24 cellular contexts compared by ENCODE assay signal in genomic region chr10:34343764-34344163, GRCh38.
DNase-seq lines count a peak whose midpoint lies in the region; ATAC-seq, FAIRE-seq and TF ChIP-seq lines count a peak whose summit lies in the region.
"Had no signal": no experiment of that assay in that cellular context is flagged by ENCODE, and none has a peak within 500 bp of the region (broad histone marks: within the 10 kb centered on the region; RNA-seq: fewer than 3 reads in every experiment).

No MANE protein-coding gene starts in this region.

- intact Hi-C loops in pancreas (cut with DNase I): no loop called here
- intact Hi-C loops in dorsolateral prefrontal cortex (cut with DNase I): no loop called here

- WGBS in GM23248 (ENCODE audit: low coverage in 1 of 2, low lambda C conversion rate in 2 of 2, missing lambda C conversion rate in 2 of 2), 2 experiments: 23 to 30% methylated on average over 1 of the region's 1 CpG
- WGBS in pancreas, 2 donors: 51 to 52% methylated on average over 1 of the region's 1 CpG
- WGBS in smooth muscle cell (ENCODE audit: low lambda C conversion rate): 84% methylated on average over 1 of the region's 1 CpG

- H3K9me2 ChIP-seq in GM23248 (ENCODE audit: insufficient read depth): no peaks in the 10 kb centered on the region

- H3F3A ChIP-seq in GM23248 (ENCODE audit: insufficient read depth) (peaks cover 4% of the 10 kb centered on the region; the same call in 1 of the 2 replicates), smooth muscle cell (ENCODE audit: low read depth) (peaks cover 14% of the 10 kb centered on the region)

- TF ChIP-seq CTCF in pancreas (IDR thresholded peaks at IDR 0.05) (no peak), dorsolateral prefrontal cortex (IDR thresholded peaks at IDR 0.05 in 54 of 56, conservative IDR thresholded peaks at IDR 0.05 in 2 of 56; ENCODE audit: low read depth in 1 of 56, partially characterized antibody in 56 of 56) (no peak), smooth muscle cell (IDR thresholded peaks at IDR 0.05; ENCODE audit: borderline replicate concordance, insufficient read depth, poor library complexity, severe bottlenecking) (no peak)

- in situ Hi-C loops in GM23248 (cut with MboI): no loop called here

- H3K79me2 ChIP-seq in GM23248 (ENCODE audit: insufficient read depth): no peaks in the 10 kb centered on the region
- H3K79me2 ChIP-seq in smooth muscle cell (ENCODE audit: low read depth): no peaks in the 10 kb centered on the region

- H4K20me1 ChIP-seq in GM23248 (ENCODE audit: insufficient read depth): no peaks in the 10 kb centered on the region
- no peaks in the 10 kb centered on the region for H4K20me1 ChIP-seq in smooth muscle cell (ENCODE audit: low read depth)

- H3K4me1 ChIP-seq in GM23248 (ENCODE audit: insufficient read depth) (peaks cover 10% of the 10 kb centered on the region; the same call in 1 of the 2 replicates), adipocyte (ENCODE audit: control insufficient read depth, insufficient read depth, low read length) (peaks cover 32% of the 10 kb centered on the region), pancreas (no peaks in the 10 kb centered on the region), smooth muscle cell (ENCODE audit: low read depth) (peaks cover 7% of the 10 kb centered on the region)
- H3K4me1 ChIP-seq: thyroid gland had no signal

- DNase-seq in GM23248 (peak; percentile 29), adipocyte (ENCODE audit: low read depth) (peak; percentile 55), epithelial cell of prostate (ENCODE audit: low read depth, low spot score) (peak; percentile 5), pancreas (no peak), dorsolateral prefrontal cortex (no peak), globus pallidus (ENCODE audit: low spot score) (no peak), smooth muscle cell (lab: John Stamatoyannopoulos, UW; ENCODE audit: unreplicated experiment) (no peak)
- DNase-seq: activated CD4-positive, alpha-beta T cell treated with anti-CD3 and anti-CD28 coated beads, Interleukin-2, amount 50 U/mL, for 1 hour; activated CD8-positive, alpha-beta memory T cell treated with anti-CD3 and anti-CD28 coated beads, Interleukin-2, amount 10 ng/mL, durations not matched to agents 7 days and 5 days; activated naive CD4-positive, alpha-beta T cell treated with anti-CD3 and anti-CD28 coated beads for 36 hours; activated T-cell treated with anti-CD3 and anti-CD28 coated beads, Interleukin-2, amount 50 U/mL, for 72 hours; CD4-positive, alpha-beta T cell; central memory CD4-positive, alpha-beta T cell; erythroblast; glutamatergic neuron; kidney glomerular epithelial cell; NCI-H2171 treated with DMSO at 0.1 percent for 48 hours; NCI-H526 treated with DMSO at 0.1 percent for 48 hours; stimulated activated naive CD8-positive, alpha-beta T cell treated with anti-CD3 and anti-CD28 coated beads, Interleukin-15, amount 100 ng/mL, for 72 hours; thyroid gland had no signal

- H3K9me3 ChIP-seq in GM23248 (ENCODE audit: low read depth) (no peaks in the 10 kb centered on the region), adipocyte (ENCODE audit: control insufficient read depth, low read length) (no peaks in the 10 kb centered on the region), pancreas (no peaks in the 10 kb centered on the region), smooth muscle cell (replicated peaks; ENCODE audit: low read depth) (no peaks in the 10 kb centered on the region)
- H3K9me3 ChIP-seq: thyroid gland had no signal

- no peak for ATAC-seq in pancreas
- ATAC-seq: activated CD8-positive, alpha-beta memory T cell treated with anti-CD3 and anti-CD28 coated beads, Interleukin-2, amount 10 ng/mL, durations not matched to agents 7 days and 5 days; activated T-cell treated with anti-CD3 and anti-CD28 coated beads, Interleukin-2, amount 50 U/mL, for 72 hours; sciatic nerve; stimulated activated naive CD8-positive, alpha-beta T cell treated with anti-CD3 and anti-CD28 coated beads, Interleukin-15, amount 100 ng/mL, for 72 hours had no signal

- no peaks in the 10 kb centered on the region for H3K27me3 ChIP-seq in GM23248 (replicated peaks; ENCODE audit: insufficient read depth)
- H3K27me3 ChIP-seq in adipocyte (replicated peaks; ENCODE audit: control insufficient read depth, insufficient read depth, low read length): no peaks in the 10 kb centered on the region
- no peaks in the 10 kb centered on the region for H3K27me3 ChIP-seq in pancreas
- H3K27me3 ChIP-seq in dorsolateral prefrontal cortex: no peaks in the 10 kb centered on the region
- no peaks in the 10 kb centered on the region for H3K27me3 ChIP-seq in smooth muscle cell (ENCODE audit: low read depth)
- H3K27me3 ChIP-seq: thyroid gland had no signal

- H2AFZ ChIP-seq in GM23248: no peak overlapping the region
- no peak overlapping the region for H2AFZ ChIP-seq in smooth muscle cell (ENCODE audit: low read depth)

- H3K4me3 ChIP-seq in GM23248 (no peak overlapping the region), adipocyte (ENCODE audit: low read length) (no peak overlapping the region), pancreas (no peak overlapping the region), dorsolateral prefrontal cortex (no peak overlapping the region), smooth muscle cell (no peak overlapping the region)
- H3K4me3 ChIP-seq: thyroid gland had no signal

- no peaks in the 10 kb centered on the region for H3K36me3 ChIP-seq in GM23248 (ENCODE audit: low read depth)
- H3K36me3 ChIP-seq in adipocyte (ENCODE audit: control insufficient read depth, insufficient read depth, low read length, severe bottlenecking): no peaks in the 10 kb centered on the region
- no peaks in the 10 kb centered on the region for H3K36me3 ChIP-seq in pancreas
- no peaks in the 10 kb centered on the region for H3K36me3 ChIP-seq in smooth muscle cell (ENCODE audit: low read depth)
- H3K36me3 ChIP-seq: thyroid gland had no signal

- H3K4me2 ChIP-seq in GM23248 (ENCODE audit: unreplicated experiment) (peak overlapping the region; percentile 28), smooth muscle cell (no peak overlapping the region)
- H3K4me2 ChIP-seq: KMS-11 had no signal

- FAIRE-seq in pancreas (lab: Jason Lieb, UNC): peak; percentile 26
- FAIRE-seq: H1 had no signal

- H3K9ac ChIP-seq in GM23248 (no peak overlapping the region), adipocyte (ENCODE audit: low read length) (no peak overlapping the region), smooth muscle cell (ENCODE audit: low read depth) (no peak overlapping the region)
- H3K9ac ChIP-seq: KMS-11 had no signal

- H3K27ac ChIP-seq in GM23248 (no peak overlapping the region), epithelial cell of prostate (no peak overlapping the region), pancreas (no peak overlapping the region), dorsolateral prefrontal cortex (no peak overlapping the region), smooth muscle cell (ENCODE audit: low read depth) (no peak overlapping the region)
- H3K27ac ChIP-seq: KMS-11, thyroid gland, VCaP had no signal

Comparison
In these comparisons a context has a peak if more than half of its experiments do, and no peak if none do; other contexts are left out.
1. DNase-seq: peak in GM23248 (single experiment), adipocyte (single experiment) and epithelial cell of prostate (single experiment); none in pancreas (0 of 6), dorsolateral prefrontal cortex (0 of 10), globus pallidus (single experiment) and smooth muscle cell (single experiment).